ENCODE assay signal across 1 cellular context in the genomic region with DNA sequence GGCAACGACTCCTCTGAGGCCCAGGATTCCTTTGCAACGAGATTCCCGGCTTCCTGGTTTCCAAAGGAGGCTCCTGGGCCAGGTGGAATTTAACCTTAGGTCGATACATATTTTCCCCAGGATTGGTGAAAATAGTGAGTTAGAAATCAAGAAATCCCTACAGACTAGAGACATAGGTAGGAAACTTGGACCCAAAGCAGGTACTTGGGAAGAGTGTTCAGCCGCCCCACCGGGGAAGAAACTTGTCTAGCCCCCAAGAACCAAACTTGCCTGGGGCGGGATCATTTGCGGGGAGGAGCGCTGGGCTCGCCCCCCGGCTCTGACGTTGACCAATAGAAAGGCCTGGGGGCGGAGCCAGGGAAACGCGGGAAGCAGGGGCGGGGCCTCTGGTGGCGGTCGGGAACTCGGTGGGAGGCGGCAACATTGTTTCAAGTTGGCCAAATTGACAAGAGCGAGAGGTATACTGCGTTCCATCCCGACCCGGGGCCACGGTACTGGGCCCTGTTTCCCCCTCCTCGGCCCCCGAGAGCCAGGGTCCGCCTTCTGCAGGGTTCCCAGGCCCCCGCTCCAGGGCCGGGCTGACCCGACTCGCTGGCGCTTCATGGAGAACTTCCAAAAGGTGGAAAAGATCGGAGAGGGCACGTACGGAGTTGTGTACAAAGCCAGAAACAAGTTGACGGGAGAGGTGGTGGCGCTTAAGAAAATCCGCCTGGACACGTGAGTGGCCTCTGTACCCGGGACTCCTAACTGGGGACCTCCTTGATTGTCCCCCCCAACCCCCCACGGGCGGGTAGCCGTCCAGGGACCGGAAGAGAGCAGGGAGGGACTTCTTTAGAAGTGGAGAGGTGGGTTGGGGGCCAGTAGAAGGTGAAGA.
TF ChIP-seq lines count a peak whose summit lies in the region.

A gene (plus strand): TSS at position 423 of the 874 bp plus-strand sequence. CDS start 179 bp downstream, at position 602.

TF ChIP-seq in IMR-90, 13 proteins besides CTCF, POLR2A, EP300 and RAD21:
- TF ChIP-seq, protein P1, sequence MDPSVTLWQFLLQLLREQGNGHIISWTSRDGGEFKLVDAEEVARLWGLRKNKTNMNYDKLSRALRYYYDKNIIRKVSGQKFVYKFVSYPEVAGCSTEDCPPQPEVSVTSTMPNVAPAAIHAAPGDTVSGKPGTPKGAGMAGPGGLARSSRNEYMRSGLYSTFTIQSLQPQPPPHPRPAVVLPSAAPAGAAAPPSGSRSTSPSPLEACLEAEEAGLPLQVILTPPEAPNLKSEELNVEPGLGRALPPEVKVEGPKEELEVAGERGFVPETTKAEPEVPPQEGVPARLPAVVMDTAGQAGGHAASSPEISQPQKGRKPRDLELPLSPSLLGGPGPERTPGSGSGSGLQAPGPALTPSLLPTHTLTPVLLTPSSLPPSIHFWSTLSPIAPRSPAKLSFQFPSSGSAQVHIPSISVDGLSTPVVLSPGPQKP (IDR thresholded peaks at IDR 0.05; ENCODE audit: borderline replicate concordance, low read depth, low read length) = no peak
- TF ChIP-seq MAZ (IDR thresholded peaks at IDR 0.05; ENCODE audit: borderline replicate concordance, low read depth, low read length) (peak; percentile 63; the same call in 1 of the 2 replicates), CHD1 (IDR thresholded peaks at IDR 0.05; ENCODE audit: low read depth, low read length) (peak; percentile 73; the same call in 1 of the 2 replicates), NFE2L2 (IDR thresholded peaks at IDR 0.05; ENCODE audit: low read depth, low read length) (no peak), RFX5 (IDR thresholded peaks at IDR 0.05; ENCODE audit: low read depth, low read length) (no peak), BHLHE40 (IDR thresholded peaks at IDR 0.05; ENCODE audit: low read depth, low read length) (no peak; the same call in 1 of the 2 replicates), RCOR1 (IDR thresholded peaks at IDR 0.05; ENCODE audit: insufficient replicate concordance, low read length) (no peak), CEBPB (IDR thresholded peaks at IDR 0.05; ENCODE audit: low read depth, low read length) (no peak)
TF ChIP-seq in IMR-90: peak in this region for 2.
